21 cellular contexts compared by ENCODE assay signal in the genomic region with DNA sequence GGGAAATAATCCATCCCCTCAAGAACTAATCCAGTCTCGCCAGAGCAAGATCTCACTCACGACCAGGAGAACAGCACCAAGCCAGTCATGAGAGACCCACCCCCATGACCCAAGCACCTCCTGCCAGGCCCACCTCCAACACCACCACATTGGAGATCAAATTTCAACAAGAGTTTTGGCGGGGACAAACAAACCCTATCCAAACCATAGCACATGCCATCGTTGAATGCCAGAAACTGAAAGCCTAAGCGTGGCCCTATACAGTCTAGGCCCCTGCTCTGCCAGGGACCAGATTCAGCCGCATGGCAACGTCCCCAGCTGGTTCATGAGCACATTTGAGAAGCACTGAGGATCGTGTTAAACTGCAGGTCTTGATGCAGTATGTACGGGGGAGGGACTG.
"Had no signal": no experiment of that assay in that cellular context is flagged by ENCODE, and none has a peak within 500 bp of the region (broad histone marks: within the 10 kb centered on the region; RNA-seq: fewer than 3 reads in every experiment).

No MANE protein-coding gene starts in this region.

- H3K27me3 Mint-ChIP-seq: stimulated activated naive CD8-positive, alpha-beta T cell treated with anti-CD3 and anti-CD28 coated beads, Interleukin-15, Interleukin-2, amounts not matched to agents 100 ng/mL and 50 ng/mL, for 24 hours had no signal

- H3K27ac ChIP-seq: dorsolateral prefrontal cortex, heart right ventricle, neutrophil, spleen, transverse colon had no signal

- H3K4me1 ChIP-seq: heart right ventricle, spleen, transverse colon had no signal

- H3K36me3 Mint-ChIP-seq: naive thymus-derived CD4-positive, alpha-beta T cell; stimulated activated memory B cell treated with anti-CD40 and anti-IgM and Interleukin-4, amounts not matched to agents 10 μg/mL and 1 μg/mL and 100 μg/mL, for 72 hours had no signal

- ATAC-seq: esophagus mucosa; heart right ventricle; left lobe of liver; naive thymus-derived CD4-positive, alpha-beta T cell; sciatic nerve; stimulated activated memory B cell treated with anti-CD40 and anti-IgM and Interleukin-4, amounts not matched to agents 10 μg/mL and 1 μg/mL and 100 μg/mL, for 72 hours had no signal

- H3K4me3 Mint-ChIP-seq: naive thymus-derived CD4-positive, alpha-beta T cell; nephron progenitor cell; stimulated activated memory B cell treated with anti-CD40 and anti-IgM and Interleukin-4, amounts not matched to agents 10 μg/mL and 1 μg/mL and 100 μg/mL, for 72 hours; stimulated activated naive CD8-positive, alpha-beta T cell treated with anti-CD3 and anti-CD28 coated beads, Interleukin-15, Interleukin-2, amounts not matched to agents 100 ng/mL and 50 ng/mL, for 24 hours had no signal

- H3K4me3 ChIP-seq: dorsolateral prefrontal cortex, heart right ventricle, spleen, thoracic aorta, transverse colon had no signal

- H3K27ac Mint-ChIP-seq: nephron progenitor cell; stimulated activated memory B cell treated with anti-CD40 and anti-IgM and Interleukin-4, amounts not matched to agents 10 μg/mL and 1 μg/mL and 100 μg/mL, for 72 hours; stimulated activated naive CD8-positive, alpha-beta T cell treated with anti-CD3 and anti-CD28 coated beads, Interleukin-15, Interleukin-2, amounts not matched to agents 100 ng/mL and 50 ng/mL, for 24 hours had no signal

- H3K36me3 ChIP-seq: heart right ventricle, neutrophil, spleen, thoracic aorta, transverse colon had no signal

- H3K9me3 Mint-ChIP-seq: stimulated activated naive CD8-positive, alpha-beta T cell treated with anti-CD3 and anti-CD28 coated beads, Interleukin-15, Interleukin-2, amounts not matched to agents 100 ng/mL and 50 ng/mL, for 24 hours had no signal

- DNase-seq: cortex of kidney; effector CD8-positive, alpha-beta T cell; heart right ventricle; hypothalamus; mammary epithelial cell; naive thymus-derived CD4-positive, alpha-beta T cell; nephron progenitor cell; posterior cingulate gyrus; spleen; stimulated activated CD4-positive, alpha-beta T cell treated with anti-CD3 and anti-CD28 coated beads, Interleukin-15, amount 100 ng/mL, for 24 hours; stimulated activated CD4-positive, alpha-beta T cell treated with anti-CD3 and anti-CD28 coated beads, Interleukin-1b, Interleukin-23, amount 100 ng/mL, for 48 hours; stimulated activated CD4-positive, alpha-beta T cell treated with anti-CD3 and anti-CD28 coated beads, Interleukin-4, amount 100 ng/mL, for 24 hours; transverse colon had no signal

- H3K9me3 ChIP-seq: neutrophil, spleen, thoracic aorta, transverse colon had no signal

- H3K27me3 ChIP-seq: dorsolateral prefrontal cortex, heart right ventricle, neutrophil, transverse colon had no signal

- H3K4me1 Mint-ChIP-seq: naive thymus-derived CD4-positive, alpha-beta T cell; stimulated activated memory B cell treated with anti-CD40 and anti-IgM and Interleukin-4, amounts not matched to agents 10 μg/mL and 1 μg/mL and 100 μg/mL, for 72 hours had no signal
